ENCODE assay signal across 1 cellular context in genomic region chr6:30591008-30591407, GRCh38.
TF ChIP-seq lines count a peak whose summit lies in the region.

No MANE protein-coding gene starts in this region.

TF ChIP-seq in GM23338, 12 proteins besides CTCF, POLR2A, EP300 and RAD21 (continued from another document):
- TF ChIP-seq, protein P1, sequence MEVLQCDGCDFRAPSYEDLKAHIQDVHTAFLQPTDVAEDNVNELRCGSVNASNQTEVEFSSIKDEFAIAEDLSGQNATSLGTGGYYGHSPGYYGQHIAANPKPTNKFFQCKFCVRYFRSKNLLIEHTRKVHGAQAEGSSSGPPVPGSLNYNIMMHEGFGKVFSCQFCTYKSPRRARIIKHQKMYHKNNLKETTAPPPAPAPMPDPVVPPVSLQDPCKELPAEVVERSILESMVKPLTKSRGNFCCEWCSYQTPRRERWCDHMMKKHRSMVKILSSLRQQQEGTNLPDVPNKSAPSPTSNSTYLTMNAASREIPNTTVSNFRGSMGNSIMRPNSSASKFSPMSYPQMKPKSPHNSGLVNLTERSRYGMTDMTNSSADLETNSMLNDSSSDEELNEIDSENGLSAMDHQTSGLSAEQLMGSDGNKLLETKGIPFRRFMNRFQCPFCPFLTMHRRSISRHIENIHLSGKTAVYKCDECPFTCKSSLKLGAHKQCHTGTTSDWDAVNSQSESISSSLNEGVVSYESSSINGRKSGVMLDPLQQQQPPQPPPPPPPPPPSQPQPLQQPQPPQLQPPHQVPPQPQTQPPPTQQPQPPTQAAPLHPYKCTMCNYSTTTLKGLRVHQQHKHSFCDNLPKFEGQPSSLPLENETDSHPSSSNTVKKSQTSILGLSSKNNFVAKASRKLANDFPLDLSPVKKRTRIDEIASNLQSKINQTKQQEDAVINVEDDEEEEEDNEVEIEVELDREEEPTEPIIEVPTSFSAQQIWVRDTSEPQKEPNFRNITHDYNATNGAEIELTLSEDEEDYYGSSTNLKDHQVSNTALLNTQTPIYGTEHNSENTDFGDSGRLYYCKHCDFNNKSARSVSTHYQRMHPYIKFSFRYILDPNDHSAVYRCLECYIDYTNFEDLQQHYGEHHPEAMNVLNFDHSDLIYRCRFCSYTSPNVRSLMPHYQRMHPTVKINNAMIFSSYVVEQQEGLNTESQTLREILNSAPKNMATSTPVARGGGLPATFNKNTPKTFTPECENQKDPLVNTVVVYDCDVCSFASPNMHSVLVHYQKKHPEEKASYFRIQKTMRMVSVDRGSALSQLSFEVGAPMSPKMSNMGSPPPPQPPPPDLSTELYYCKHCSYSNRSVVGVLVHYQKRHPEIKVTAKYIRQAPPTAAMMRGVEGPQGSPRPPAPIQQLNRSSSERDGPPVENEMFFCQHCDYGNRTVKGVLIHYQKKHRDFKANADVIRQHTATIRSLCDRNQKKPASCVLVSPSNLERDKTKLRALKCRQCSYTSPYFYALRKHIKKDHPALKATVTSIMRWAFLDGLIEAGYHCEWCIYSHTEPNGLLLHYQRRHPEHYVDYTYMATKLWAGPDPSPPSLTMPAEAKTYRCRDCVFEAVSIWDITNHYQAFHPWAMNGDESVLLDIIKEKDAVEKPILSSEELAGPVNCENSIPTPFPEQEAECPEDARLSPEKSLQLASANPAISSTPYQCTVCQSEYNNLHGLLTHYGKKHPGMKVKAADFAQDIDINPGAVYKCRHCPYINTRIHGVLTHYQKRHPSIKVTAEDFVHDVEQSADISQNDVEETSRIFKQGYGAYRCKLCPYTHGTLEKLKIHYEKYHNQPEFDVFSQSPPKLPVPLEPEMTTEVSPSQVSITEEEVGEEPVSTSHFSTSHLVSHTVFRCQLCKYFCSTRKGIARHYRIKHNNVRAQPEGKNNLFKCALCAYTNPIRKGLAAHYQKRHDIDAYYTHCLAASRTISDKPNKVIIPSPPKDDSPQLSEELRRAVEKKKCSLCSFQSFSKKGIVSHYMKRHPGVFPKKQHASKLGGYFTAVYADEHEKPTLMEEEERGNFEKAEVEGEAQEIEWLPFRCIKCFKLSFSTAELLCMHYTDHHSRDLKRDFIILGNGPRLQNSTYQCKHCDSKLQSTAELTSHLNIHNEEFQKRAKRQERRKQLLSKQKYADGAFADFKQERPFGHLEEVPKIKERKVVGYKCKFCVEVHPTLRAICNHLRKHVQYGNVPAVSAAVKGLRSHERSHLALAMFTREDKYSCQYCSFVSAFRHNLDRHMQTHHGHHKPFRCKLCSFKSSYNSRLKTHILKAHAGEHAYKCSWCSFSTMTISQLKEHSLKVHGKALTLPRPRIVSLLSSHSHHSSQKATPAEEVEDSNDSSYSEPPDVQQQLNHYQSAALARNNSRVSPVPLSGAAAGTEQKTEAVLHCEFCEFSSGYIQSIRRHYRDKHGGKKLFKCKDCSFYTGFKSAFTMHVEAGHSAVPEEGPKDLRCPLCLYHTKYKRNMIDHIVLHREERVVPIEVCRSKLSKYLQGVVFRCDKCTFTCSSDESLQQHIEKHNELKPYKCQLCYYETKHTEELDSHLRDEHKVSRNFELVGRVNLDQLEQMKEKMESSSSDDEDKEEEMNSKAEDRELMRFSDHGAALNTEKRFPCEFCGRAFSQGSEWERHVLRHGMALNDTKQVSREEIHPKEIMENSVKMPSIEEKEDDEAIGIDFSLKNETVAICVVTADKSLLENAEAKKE (CRISPR knock-in tag; IDR thresholded peaks at IDR 0.05), result no peak
- TF ChIP-seq, protein P2, sequence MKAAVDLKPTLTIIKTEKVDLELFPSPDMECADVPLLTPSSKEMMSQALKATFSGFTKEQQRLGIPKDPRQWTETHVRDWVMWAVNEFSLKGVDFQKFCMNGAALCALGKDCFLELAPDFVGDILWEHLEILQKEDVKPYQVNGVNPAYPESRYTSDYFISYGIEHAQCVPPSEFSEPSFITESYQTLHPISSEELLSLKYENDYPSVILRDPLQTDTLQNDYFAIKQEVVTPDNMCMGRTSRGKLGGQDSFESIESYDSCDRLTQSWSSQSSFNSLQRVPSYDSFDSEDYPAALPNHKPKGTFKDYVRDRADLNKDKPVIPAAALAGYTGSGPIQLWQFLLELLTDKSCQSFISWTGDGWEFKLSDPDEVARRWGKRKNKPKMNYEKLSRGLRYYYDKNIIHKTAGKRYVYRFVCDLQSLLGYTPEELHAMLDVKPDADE (IDR thresholded peaks at IDR 0.05), result no peak
- TF ChIP-seq EZH2phosphoT487 (IDR thresholded peaks at IDR 0.05; ENCODE audit: unreplicated experiment), result no peak
- TF ChIP-seq STAT1 (IDR thresholded peaks at IDR 0.05; ENCODE audit: unreplicated experiment), result no peak
- TF ChIP-seq JUNB (IDR thresholded peaks at IDR 0.05; ENCODE audit: unreplicated experiment), result no peak
- TF ChIP-seq REST (IDR thresholded peaks at IDR 0.05; ENCODE audit: unreplicated experiment), result no peak
- no peak for TF ChIP-seq NANOG (IDR thresholded peaks at IDR 0.05; ENCODE audit: borderline replicate concordance)
- no peak for TF ChIP-seq EZH2 (IDR thresholded peaks at IDR 0.05; ENCODE audit: low read depth, unreplicated experiment)
